ENCODE assay signal across 1 cellular context in the genomic region with DNA sequence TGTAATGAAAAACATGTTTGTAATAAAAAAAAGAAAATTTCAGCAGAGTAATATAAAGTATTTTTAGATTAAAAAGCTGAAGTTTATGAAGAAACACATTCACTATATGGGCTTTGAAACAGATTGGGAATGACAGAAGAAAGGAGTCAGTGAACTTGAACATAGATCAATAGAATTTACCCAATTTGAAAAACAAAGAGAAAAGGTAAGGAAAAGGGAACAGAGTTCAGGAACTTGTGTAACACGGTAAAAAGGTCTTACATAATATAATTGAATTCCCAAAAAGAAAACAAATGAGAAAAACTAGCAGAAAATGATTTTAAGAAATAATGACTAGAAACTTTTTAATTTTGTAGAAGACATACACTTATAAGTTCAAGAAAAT.
TF ChIP-seq lines count a peak whose summit lies in the region.

No MANE protein-coding gene starts in this region.

TF ChIP-seq in HepG2, 621 proteins besides CTCF, POLR2A, EP300 and RAD21 (continued from another document and continues in another):
- TF ChIP-seq, protein P1, sequence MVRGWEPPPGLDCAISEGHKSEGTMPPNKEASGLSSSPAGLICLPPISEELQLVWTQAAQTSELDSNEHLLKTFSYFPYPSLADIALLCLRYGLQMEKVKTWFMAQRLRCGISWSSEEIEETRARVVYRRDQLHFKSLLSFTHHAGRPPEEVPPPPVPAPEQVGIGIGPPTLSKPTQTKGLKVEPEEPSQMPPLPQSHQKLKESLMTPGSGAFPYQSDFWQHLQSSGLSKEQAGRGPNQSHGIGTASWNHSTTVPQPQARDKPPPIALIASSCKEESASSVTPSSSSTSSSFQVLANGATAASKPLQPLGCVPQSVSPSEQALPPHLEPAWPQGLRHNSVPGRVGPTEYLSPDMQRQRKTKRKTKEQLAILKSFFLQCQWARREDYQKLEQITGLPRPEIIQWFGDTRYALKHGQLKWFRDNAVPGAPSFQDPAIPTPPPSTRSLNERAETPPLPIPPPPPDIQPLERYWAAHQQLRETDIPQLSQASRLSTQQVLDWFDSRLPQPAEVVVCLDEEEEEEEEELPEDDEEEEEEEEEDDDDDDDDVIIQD (CRISPR knock-in tag; IDR thresholded peaks at IDR 0.05; ENCODE audit: low read depth), result peak; percentile 93; the same call in 1 of the 2 replicates
- TF ChIP-seq, protein P2, sequence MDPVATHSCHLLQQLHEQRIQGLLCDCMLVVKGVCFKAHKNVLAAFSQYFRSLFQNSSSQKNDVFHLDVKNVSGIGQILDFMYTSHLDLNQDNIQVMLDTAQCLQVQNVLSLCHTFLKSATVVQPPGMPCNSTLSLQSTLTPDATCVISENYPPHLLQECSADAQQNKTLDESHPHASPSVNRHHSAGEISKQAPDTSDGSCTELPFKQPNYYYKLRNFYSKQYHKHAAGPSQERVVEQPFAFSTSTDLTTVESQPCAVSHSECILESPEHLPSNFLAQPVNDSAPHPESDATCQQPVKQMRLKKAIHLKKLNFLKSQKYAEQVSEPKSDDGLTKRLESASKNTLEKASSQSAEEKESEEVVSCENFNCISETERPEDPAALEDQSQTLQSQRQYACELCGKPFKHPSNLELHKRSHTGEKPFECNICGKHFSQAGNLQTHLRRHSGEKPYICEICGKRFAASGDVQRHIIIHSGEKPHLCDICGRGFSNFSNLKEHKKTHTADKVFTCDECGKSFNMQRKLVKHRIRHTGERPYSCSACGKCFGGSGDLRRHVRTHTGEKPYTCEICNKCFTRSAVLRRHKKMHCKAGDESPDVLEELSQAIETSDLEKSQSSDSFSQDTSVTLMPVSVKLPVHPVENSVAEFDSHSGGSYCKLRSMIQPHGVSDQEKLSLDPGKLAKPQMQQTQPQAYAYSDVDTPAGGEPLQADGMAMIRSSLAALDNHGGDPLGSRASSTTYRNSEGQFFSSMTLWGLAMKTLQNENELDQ (CRISPR knock-in tag; IDR thresholded peaks at IDR 0.05; ENCODE audit: borderline replicate concordance), result no peak
- TF ChIP-seq, protein P3, sequence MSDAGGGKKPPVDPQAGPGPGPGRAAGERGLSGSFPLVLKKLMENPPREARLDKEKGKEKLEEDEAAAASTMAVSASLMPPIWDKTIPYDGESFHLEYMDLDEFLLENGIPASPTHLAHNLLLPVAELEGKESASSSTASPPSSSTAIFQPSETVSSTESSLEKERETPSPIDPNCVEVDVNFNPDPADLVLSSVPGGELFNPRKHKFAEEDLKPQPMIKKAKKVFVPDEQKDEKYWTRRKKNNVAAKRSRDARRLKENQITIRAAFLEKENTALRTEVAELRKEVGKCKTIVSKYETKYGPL (CRISPR knock-in tag; IDR thresholded peaks at IDR 0.05), result peak; percentile 97
- TF ChIP-seq, protein P4, sequence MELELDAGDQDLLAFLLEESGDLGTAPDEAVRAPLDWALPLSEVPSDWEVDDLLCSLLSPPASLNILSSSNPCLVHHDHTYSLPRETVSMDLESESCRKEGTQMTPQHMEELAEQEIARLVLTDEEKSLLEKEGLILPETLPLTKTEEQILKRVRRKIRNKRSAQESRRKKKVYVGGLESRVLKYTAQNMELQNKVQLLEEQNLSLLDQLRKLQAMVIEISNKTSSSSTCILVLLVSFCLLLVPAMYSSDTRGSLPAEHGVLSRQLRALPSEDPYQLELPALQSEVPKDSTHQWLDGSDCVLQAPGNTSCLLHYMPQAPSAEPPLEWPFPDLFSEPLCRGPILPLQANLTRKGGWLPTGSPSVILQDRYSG (CRISPR knock-in tag; IDR thresholded peaks at IDR 0.05), result no peak
- TF ChIP-seq NCOR1 (IDR thresholded peaks at IDR 0.05; ENCODE audit: borderline replicate concordance, low read length) (peak; percentile 77; the same call in 1 of the 2 replicates), FOXA3 (CRISPR knock-in tag; IDR thresholded peaks at IDR 0.05) (peak; percentile 81), KDM6A (CRISPR knock-in tag; IDR thresholded peaks at IDR 0.05; ENCODE audit: low read depth) (peak; percentile 55; the same call in 1 of the 2 replicates), CEBPB (IDR thresholded peaks at IDR 0.05; ENCODE audit: borderline replicate concordance, low read depth, low read length) (peak; percentile 70; the same call in 1 of the 2 replicates), IRF2 (CRISPR knock-in tag; IDR thresholded peaks at IDR 0.05) (peak; percentile 21; the same call in 1 of the 2 replicates), SKI (IDR thresholded peaks at IDR 0.05; ENCODE audit: partially characterized antibody) (peak; percentile 53), ZNF652 (CRISPR knock-in tag; IDR thresholded peaks at IDR 0.05; ENCODE audit: borderline replicate concordance, low read depth) (0 out of 2 replicates have a peak, but pooled peaks have one; percentile 38), SOX6 (IDR thresholded peaks at IDR 0.05) (no peak), SOX6 (CRISPR knock-in tag; IDR thresholded peaks at IDR 0.05) (peak; percentile 49; the same call in 1 of the 2 replicates), BCL6 (CRISPR knock-in tag; IDR thresholded peaks at IDR 0.05) (peak; percentile 88), HNF4G (IDR thresholded peaks at IDR 0.05; ENCODE audit: borderline replicate concordance, low read depth, low read length) (peak; percentile 38), HNF4G (CRISPR knock-in tag; IDR thresholded peaks at IDR 0.05; ENCODE audit: borderline replicate concordance, low read depth) (no peak), KLF13 (CRISPR knock-in tag; IDR thresholded peaks at IDR 0.05) (no peak), ISL2 (CRISPR knock-in tag; IDR thresholded peaks at IDR 0.05) (peak; percentile 74; the same call in 1 of the 2 replicates), NFIC (IDR thresholded peaks at IDR 0.05; ENCODE audit: low read length) (peak; percentile 76; the same call in 1 of the 2 replicates), ZNF143 (CRISPR knock-in tag; IDR thresholded peaks at IDR 0.05) (no peak), YEATS4 (CRISPR knock-in tag; IDR thresholded peaks at IDR 0.05; ENCODE audit: borderline replicate concordance) (0 out of 2 replicates have a peak, but pooled peaks have one; percentile 33), NR2F2 (IDR thresholded peaks at IDR 0.05; ENCODE audit: borderline replicate concordance, low read depth) (peak; percentile 70; the same call in 1 of the 2 replicates), CREM (IDR thresholded peaks at IDR 0.05) (peak; percentile 78), CREM (CRISPR knock-in tag; IDR thresholded peaks at IDR 0.05) (no peak), FOXK1 (CRISPR knock-in tag; IDR thresholded peaks at IDR 0.05; ENCODE audit: borderline replicate concordance, low read depth) (peak; percentile 58; the same call in 1 of the 2 replicates), ZNF510 (CRISPR knock-in tag; IDR thresholded peaks at IDR 0.05; ENCODE audit: low read depth) (no peak), NR2F6 (IDR thresholded peaks at IDR 0.05) (peak; percentile 57; the same call in 1 of the 2 replicates), NR2F6 (CRISPR knock-in tag; IDR thresholded peaks at IDR 0.05) (peak; percentile 76; the same call in 1 of the 2 replicates)
- TF ChIP-seq, protein P5, sequence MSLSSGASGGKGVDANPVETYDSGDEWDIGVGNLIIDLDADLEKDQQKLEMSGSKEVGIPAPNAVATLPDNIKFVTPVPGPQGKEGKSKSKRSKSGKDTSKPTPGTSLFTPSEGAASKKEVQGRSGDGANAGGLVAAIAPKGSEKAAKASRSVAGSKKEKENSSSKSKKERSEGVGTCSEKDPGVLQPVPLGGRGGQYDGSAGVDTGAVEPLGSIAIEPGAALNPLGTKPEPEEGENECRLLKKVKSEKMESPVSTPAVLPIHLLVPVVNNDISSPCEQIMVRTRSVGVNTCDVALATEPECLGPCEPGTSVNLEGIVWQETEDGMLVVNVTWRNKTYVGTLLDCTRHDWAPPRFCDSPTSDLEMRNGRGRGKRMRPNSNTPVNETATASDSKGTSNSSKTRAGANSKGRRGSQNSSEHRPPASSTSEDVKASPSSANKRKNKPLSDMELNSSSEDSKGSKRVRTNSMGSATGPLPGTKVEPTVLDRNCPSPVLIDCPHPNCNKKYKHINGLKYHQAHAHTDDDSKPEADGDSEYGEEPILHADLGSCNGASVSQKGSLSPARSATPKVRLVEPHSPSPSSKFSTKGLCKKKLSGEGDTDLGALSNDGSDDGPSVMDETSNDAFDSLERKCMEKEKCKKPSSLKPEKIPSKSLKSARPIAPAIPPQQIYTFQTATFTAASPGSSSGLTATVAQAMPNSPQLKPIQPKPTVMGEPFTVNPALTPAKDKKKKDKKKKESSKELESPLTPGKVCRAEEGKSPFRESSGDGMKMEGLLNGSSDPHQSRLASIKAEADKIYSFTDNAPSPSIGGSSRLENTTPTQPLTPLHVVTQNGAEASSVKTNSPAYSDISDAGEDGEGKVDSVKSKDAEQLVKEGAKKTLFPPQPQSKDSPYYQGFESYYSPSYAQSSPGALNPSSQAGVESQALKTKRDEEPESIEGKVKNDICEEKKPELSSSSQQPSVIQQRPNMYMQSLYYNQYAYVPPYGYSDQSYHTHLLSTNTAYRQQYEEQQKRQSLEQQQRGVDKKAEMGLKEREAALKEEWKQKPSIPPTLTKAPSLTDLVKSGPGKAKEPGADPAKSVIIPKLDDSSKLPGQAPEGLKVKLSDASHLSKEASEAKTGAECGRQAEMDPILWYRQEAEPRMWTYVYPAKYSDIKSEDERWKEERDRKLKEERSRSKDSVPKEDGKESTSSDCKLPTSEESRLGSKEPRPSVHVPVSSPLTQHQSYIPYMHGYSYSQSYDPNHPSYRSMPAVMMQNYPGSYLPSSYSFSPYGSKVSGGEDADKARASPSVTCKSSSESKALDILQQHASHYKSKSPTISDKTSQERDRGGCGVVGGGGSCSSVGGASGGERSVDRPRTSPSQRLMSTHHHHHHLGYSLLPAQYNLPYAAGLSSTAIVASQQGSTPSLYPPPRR (CRISPR knock-in tag; IDR thresholded peaks at IDR 0.05; ENCODE audit: borderline replicate concordance), result no peak
- TF ChIP-seq, protein P6, sequence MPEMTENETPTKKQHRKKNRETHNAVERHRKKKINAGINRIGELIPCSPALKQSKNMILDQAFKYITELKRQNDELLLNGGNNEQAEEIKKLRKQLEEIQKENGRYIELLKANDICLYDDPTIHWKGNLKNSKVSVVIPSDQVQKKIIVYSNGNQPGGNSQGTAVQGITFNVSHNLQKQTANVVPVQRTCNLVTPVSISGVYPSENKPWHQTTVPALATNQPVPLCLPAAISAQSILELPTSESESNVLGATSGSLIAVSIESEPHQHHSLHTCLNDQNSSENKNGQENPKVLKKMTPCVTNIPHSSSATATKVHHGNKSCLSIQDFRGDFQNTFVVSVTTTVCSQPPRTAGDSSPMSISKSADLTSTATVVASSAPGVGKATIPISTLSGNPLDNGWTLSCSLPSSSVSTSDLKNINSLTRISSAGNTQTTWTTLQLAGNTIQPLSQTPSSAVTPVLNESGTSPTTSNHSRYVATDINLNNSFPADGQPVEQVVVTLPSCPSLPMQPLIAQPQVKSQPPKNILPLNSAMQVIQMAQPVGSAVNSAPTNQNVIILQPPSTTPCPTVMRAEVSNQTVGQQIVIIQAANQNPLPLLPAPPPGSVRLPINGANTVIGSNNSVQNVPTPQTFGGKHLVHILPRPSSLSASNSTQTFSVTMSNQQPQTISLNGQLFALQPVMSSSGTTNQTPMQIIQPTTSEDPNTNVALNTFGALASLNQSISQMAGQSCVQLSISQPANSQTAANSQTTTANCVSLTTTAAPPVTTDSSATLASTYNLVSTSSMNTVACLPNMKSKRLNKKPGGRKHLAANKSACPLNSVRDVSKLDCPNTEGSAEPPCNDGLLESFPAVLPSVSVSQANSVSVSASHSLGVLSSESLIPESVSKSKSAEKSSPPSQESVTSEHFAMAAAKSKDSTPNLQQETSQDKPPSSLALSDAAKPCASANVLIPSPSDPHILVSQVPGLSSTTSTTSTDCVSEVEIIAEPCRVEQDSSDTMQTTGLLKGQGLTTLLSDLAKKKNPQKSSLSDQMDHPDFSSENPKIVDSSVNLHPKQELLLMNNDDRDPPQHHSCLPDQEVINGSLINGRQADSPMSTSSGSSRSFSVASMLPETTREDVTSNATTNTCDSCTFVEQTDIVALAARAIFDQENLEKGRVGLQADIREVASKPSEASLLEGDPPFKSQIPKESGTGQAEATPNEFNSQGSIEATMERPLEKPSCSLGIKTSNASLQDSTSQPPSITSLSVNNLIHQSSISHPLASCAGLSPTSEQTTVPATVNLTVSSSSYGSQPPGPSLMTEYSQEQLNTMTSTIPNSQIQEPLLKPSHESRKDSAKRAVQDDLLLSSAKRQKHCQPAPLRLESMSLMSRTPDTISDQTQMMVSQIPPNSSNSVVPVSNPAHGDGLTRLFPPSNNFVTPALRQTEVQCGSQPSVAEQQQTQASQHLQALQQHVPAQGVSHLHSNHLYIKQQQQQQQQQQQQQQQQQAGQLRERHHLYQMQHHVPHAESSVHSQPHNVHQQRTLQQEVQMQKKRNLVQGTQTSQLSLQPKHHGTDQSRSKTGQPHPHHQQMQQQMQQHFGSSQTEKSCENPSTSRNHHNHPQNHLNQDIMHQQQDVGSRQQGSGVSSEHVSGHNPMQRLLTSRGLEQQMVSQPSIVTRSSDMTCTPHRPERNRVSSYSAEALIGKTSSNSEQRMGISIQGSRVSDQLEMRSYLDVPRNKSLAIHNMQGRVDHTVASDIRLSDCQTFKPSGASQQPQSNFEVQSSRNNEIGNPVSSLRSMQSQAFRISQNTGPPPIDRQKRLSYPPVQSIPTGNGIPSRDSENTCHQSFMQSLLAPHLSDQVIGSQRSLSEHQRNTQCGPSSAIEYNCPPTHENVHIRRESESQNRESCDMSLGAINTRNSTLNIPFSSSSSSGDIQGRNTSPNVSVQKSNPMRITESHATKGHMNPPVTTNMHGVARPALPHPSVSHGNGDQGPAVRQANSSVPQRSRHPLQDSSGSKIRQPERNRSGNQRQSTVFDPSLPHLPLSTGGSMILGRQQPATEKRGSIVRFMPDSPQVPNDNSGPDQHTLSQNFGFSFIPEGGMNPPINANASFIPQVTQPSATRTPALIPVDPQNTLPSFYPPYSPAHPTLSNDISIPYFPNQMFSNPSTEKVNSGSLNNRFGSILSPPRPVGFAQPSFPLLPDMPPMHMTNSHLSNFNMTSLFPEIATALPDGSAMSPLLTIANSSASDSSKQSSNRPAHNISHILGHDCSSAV (CRISPR knock-in tag; IDR thresholded peaks at IDR 0.05; ENCODE audit: borderline replicate concordance), result no peak
- TF ChIP-seq, protein P7, sequence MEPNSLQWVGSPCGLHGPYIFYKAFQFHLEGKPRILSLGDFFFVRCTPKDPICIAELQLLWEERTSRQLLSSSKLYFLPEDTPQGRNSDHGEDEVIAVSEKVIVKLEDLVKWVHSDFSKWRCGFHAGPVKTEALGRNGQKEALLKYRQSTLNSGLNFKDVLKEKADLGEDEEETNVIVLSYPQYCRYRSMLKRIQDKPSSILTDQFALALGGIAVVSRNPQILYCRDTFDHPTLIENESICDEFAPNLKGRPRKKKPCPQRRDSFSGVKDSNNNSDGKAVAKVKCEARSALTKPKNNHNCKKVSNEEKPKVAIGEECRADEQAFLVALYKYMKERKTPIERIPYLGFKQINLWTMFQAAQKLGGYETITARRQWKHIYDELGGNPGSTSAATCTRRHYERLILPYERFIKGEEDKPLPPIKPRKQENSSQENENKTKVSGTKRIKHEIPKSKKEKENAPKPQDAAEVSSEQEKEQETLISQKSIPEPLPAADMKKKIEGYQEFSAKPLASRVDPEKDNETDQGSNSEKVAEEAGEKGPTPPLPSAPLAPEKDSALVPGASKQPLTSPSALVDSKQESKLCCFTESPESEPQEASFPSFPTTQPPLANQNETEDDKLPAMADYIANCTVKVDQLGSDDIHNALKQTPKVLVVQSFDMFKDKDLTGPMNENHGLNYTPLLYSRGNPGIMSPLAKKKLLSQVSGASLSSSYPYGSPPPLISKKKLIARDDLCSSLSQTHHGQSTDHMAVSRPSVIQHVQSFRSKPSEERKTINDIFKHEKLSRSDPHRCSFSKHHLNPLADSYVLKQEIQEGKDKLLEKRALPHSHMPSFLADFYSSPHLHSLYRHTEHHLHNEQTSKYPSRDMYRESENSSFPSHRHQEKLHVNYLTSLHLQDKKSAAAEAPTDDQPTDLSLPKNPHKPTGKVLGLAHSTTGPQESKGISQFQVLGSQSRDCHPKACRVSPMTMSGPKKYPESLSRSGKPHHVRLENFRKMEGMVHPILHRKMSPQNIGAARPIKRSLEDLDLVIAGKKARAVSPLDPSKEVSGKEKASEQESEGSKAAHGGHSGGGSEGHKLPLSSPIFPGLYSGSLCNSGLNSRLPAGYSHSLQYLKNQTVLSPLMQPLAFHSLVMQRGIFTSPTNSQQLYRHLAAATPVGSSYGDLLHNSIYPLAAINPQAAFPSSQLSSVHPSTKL (CRISPR knock-in tag; IDR thresholded peaks at IDR 0.05), result peak; percentile 91
